Comparison of ENCODE assay signal across 21 cellular contexts in genomic region chr9:15813076-15813475, GRCh38.
A peak's percentile ranks its signal among the peaks of the same experiment; 100 is the strongest.
DNase-seq lines count a peak whose midpoint lies in the region; ATAC-seq, FAIRE-seq and TF ChIP-seq lines count a peak whose summit lies in the region.
"Had no signal": no experiment of that assay in that cellular context is flagged by ENCODE, and none has a peak within 500 bp of the region (broad histone marks: within the 10 kb centered on the region; RNA-seq: fewer than 3 reads in every experiment).

No MANE protein-coding gene starts in this region.

- H3K27me3 ChIP-seq in HepG2 (ENCODE audit: control insufficient read depth in 1 of 2, insufficient read depth in 2 of 2, low read length in 2 of 2) (no peaks in the 10 kb centered on the region), right lobe of liver (no peaks in the 10 kb centered on the region)
- H3K27me3 ChIP-seq: BLaER1 treated with 17β-estradiol and CSF1 and Interleukin-3, amounts not matched to agents 10 nM and 100 nM had no signal

- H3K9me3 ChIP-seq in HepG2 (ENCODE audit: low read length) (no peaks in the 10 kb centered on the region), right lobe of liver (no peaks in the 10 kb centered on the region)
- H3K9me3 ChIP-seq: A549, Caco-2 had no signal

- TF ChIP-seq POLR2A in HepG2 (IDR thresholded peaks at IDR 0.05; ENCODE audit: insufficient read depth in 1 of 2, low read depth in 2 of 2, low read length in 2 of 2) (no peak), right lobe of liver (IDR thresholded peaks at IDR 0.05) (no peak)

- H3K4me3 ChIP-seq in HepG2 (replicated peaks in 1 of 3; ENCODE audit: insufficient read depth in 1 of 3, low read depth in 2 of 3, low read length in 3 of 3) (no peak overlapping the region), right lobe of liver (no peak overlapping the region)
- H3K4me3 ChIP-seq: A549; BLaER1 treated with 17β-estradiol and CSF1 and Interleukin-3, amounts not matched to agents 10 nM and 100 nM had no signal

- ATAC-seq in HepG2 (no peak), right lobe of liver (no peak)
- ATAC-seq: A549; CD8-positive, alpha-beta T cell had no signal

- no peak for TF ChIP-seq RAD21 in HepG2 (CRISPR knock-in tag; IDR thresholded peaks at IDR 0.05)

- in situ Hi-C loops in HepG2 (cut with HindIII; ENCODE audit: extremely low pct_ligation_motif_present, low pct_unique_long_range_greater_than_20kb) = no loop called here

- WGBS in HepG2 (ENCODE audit: low lambda C conversion rate) = 53% methylated on average over 2 of the region's 2 CpGs
- WGBS in right lobe of liver (ENCODE audit: insufficient coverage, low coverage, low lambda C conversion rate, missing lambda C conversion rate) = 100% methylated on average over 2 of the region's 2 CpGs

- intact Hi-C loops in HepG2 (cut with micrococcal nuclease; ENCODE audit: unreplicated experiment) (no loop called here), right lobe of liver (cut with DNase I) (no loop called here)

- POLR2A ChIA-PET in HepG2 (lab: Yijun Ruan, JAX) = no interaction called here

- no peak for FAIRE-seq in HepG2 (lab: Jason Lieb, UNC)
- FAIRE-seq: A549, D721Med, G401.6, GM12891, GM19239 had no signal

- no peak overlapping the region for H2AFZ ChIP-seq in HepG2 (ENCODE audit: low read length)

- no peaks in the 10 kb centered on the region for H4K20me1 ChIP-seq in HepG2 (ENCODE audit: insufficient read depth, low read length)
- H4K20me1 ChIP-seq: BLaER1 treated with 17β-estradiol and CSF1 and Interleukin-3, amounts not matched to agents 10 nM and 100 nM had no signal

- H3K4me2 ChIP-seq in HepG2 (ENCODE audit: low read depth, low read length) = no peak overlapping the region
- H3K4me2 ChIP-seq: A549; BLaER1 treated with 17β-estradiol and CSF1 and Interleukin-3, amounts not matched to agents 10 nM and 100 nM had no signal

- H3K27ac ChIP-seq in HepG2 (ENCODE audit: extremely low read length, insufficient read depth, low read length) (no peak overlapping the region), right lobe of liver (no peak overlapping the region)
- H3K27ac ChIP-seq: 22Rv1; A549; BLaER1 treated with 17β-estradiol and CSF1 and Interleukin-3, amounts not matched to agents 10 nM and 100 nM; C4-2B had no signal

- no peaks in the 10 kb centered on the region for H3K79me2 ChIP-seq in HepG2 (ENCODE audit: insufficient read depth, low read length)

- BruUV-seq in HepG2 (replicated peaks; lab: Mats Ljungman, UMichigan) = no TSS peak

- peak; percentile 2 for DNase-seq in DMS 273 (lab: John Stamatoyannopoulos, UW; ENCODE audit: unreplicated experiment)
- no peak for DNase-seq in DMS 273 treated with DMSO at 0.1 percent for 48 hours (lab: John Stamatoyannopoulos, UW)
- DNase-seq in NCI-H2171 treated with DMSO at 0.1 percent for 48 hours (lab: John Stamatoyannopoulos, UW) = peak; percentile 0
- DNase-seq in NCI-H2171 (lab: John Stamatoyannopoulos, UW) = no peak
- DNase-seq in HepG2 (ENCODE audit: low spot score) = no peak
- no peak for DNase-seq in right lobe of liver
- DNase-seq: AML-193; Caco-2; Calu3; CD4-positive, alpha-beta T cell; CD8-positive, alpha-beta T cell; DMS79 treated with DMSO at 0.1 percent for 48 hours; GF-D8 had no signal

- H3K36me3 ChIP-seq in HepG2 (replicated peaks in 1 of 2; ENCODE audit: control insufficient read depth in 1 of 2, insufficient read depth in 2 of 2, low read length in 2 of 2) = no peaks in the 10 kb centered on the region
- no peaks in the 10 kb centered on the region for H3K36me3 ChIP-seq in right lobe of liver
- H3K36me3 ChIP-seq: BLaER1 treated with 17β-estradiol and CSF1 and Interleukin-3, amounts not matched to agents 10 nM and 100 nM had no signal

- H3K4me1 ChIP-seq in HepG2 (ENCODE audit: insufficient read depth, low read length) (no peaks in the 10 kb centered on the region), right lobe of liver (no peaks in the 10 kb centered on the region)
- H3K4me1 ChIP-seq: A549; BLaER1 treated with 17β-estradiol and CSF1 and Interleukin-3, amounts not matched to agents 10 nM and 100 nM; Caco-2 had no signal

- CTCF ChIA-PET in HepG2 (lab: Yijun Ruan, JAX; ENCODE audit: low intra/inter-chr PET ratio, low total read pairs) = no interaction called here

- TF ChIP-seq CTCF in HepG2 (CRISPR knock-in tag; IDR thresholded peaks at IDR 0.05) (no peak), right lobe of liver (IDR thresholded peaks at IDR 0.05) (no peak)

- H3K9ac ChIP-seq in HepG2 (ENCODE audit: insufficient read depth, low read depth, low read length) = no peak overlapping the region
- H3K9ac ChIP-seq: BLaER1 treated with 17β-estradiol and CSF1 and Interleukin-3, amounts not matched to agents 10 nM and 100 nM had no signal

- TF ChIP-seq EP300 in HepG2 (IDR thresholded peaks at IDR 0.05; ENCODE audit: low read depth in 2 of 2, low read length in 2 of 2) (no peak), HepG2 (CRISPR knock-in tag; IDR thresholded peaks at IDR 0.05; ENCODE audit: borderline replicate concordance) (no peak)

TF ChIP-seq in HepG2, 621 proteins besides CTCF, POLR2A, EP300 and RAD21:
- peak; percentile 77; the same call in 1 of the 2 replicates for TF ChIP-seq LCORL (IDR thresholded peaks at IDR 0.05)
- no peak for TF ChIP-seq LCORL (CRISPR knock-in tag; IDR thresholded peaks at IDR 0.05)
- TF ChIP-seq ZBTB25 (CRISPR knock-in tag; IDR thresholded peaks at IDR 0.05) = no peak
TF ChIP-seq in HepG2: peak in this region for 1.

Comparison
In these comparisons a context has a peak if more than half of its experiments do, and no peak if none do; other contexts are left out.
1. DNase-seq: peak in DMS 273 (single experiment) and NCI-H2171 treated with DMSO at 0.1 percent for 48 hours (single experiment); none in DMS 273 treated with DMSO at 0.1 percent for 48 hours (single experiment), NCI-H2171 (single experiment), HepG2 (single experiment) and right lobe of liver (0 of 3).